8 cellular contexts compared by ENCODE assay signal in the genomic region with DNA sequence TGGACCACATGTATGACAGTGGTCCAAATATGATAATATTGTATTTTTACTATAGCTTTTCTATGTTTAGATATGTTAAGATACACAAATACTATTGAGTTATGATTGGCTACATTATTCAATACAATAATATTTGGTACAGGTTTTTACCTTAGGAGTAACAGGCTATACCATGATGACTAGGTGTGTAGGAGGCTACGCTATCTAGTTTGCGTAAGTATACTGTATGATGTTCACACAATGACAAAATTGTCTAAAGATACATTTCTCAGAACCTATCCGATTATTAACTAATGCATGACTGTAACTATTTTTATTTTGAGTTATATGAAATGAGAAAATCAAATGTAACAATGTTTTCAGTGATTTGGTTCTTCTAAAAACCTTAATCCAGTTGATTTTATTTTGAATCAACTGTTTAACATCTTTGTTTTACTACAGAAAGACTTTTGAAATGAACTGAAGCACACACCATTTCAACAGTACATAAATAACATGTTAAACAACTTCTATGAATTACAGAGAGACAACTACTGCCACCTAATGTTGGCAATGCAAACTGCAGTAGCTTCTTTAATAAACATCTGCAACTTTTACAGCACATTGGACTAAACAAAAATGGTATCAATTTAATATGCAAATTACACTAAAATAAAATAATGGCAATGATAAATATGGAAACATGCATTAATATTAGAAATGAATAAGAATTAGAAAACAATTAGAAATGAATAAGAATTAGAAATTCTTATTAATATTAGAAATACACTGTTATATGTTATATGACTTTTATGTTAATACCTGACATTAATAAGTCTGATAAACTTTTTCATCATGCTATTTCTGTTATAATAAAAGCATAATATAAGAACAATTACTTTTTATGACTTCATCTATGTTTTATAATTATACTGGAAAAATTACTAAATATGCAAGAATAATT.
A peak's percentile ranks its signal among the peaks of the same experiment; 100 is the strongest.
DNase-seq lines count a peak whose midpoint lies in the region; ATAC-seq, FAIRE-seq and TF ChIP-seq lines count a peak whose summit lies in the region.

No MANE protein-coding gene starts in this region.

- CTCF ChIA-PET in HepG2 (lab: Yijun Ruan, JAX; ENCODE audit: low intra/inter-chr PET ratio, low total read pairs) = interaction anchor here (1.1 kb wide), 1 partner anchor 50 kb away, joined by 4 read pairs; no protein-coding TSS in a partner anchor

- intact Hi-C loops in HepG2 (cut with micrococcal nuclease; ENCODE audit: unreplicated experiment) (loop anchor here (1.0 kb wide), 2 partner anchors 50 to 452 kb away; no protein-coding TSS in a partner anchor), tibial artery (cut with DNase I; ENCODE audit: low total_unique reads) (loop anchor here (10.0 kb wide), 2 partner anchors 50 to 460 kb away; no protein-coding TSS in a partner anchor)

- POLR2A ChIA-PET in HepG2 (lab: Yijun Ruan, JAX) = no interaction called here

- H4K20me1 ChIP-seq in OCI-LY1 (ENCODE audit: insufficient read depth, low read length) (no peaks in the 10 kb centered on the region), HepG2 (ENCODE audit: insufficient read depth, low read length) (no peaks in the 10 kb centered on the region)

- no peak overlapping the region for H3K4me3 Mint-ChIP-seq in brain

- H3K4me1 Mint-ChIP-seq in brain = no peaks in the 10 kb centered on the region

- peak; percentile 72 for FAIRE-seq in HepG2 (lab: Jason Lieb, UNC)

- H3K9me3 ChIP-seq in OCI-LY1 (ENCODE audit: low read length) (no peaks in the 10 kb centered on the region), HepG2 (ENCODE audit: low read length) (no peaks in the 10 kb centered on the region), tibial artery (no peaks in the 10 kb centered on the region)

- ATAC-seq in GM18870 (IDR thresholded peaks at IDR 0.05; ENCODE audit: unreplicated experiment) (peak; percentile 81), HepG2 (peak; percentile 23; the same call in 1 of the 3 replicates), HG03025 (IDR thresholded peaks at IDR 0.05; ENCODE audit: low FRiP score, unreplicated experiment) (no peak)

- H3K27ac ChIP-seq in OCI-LY1 (ENCODE audit: low read depth, low read length, poor library complexity, severe bottlenecking) = no peak overlapping the region
- H3K27ac ChIP-seq in HepG2 (ENCODE audit: extremely low read length, insufficient read depth, low read length) = no peak overlapping the region
- no peak overlapping the region for H3K27ac ChIP-seq in tibial artery

- H3K36me3 Mint-ChIP-seq in brain = no peaks in the 10 kb centered on the region

- in situ Hi-C loops in HepG2 (cut with HindIII; ENCODE audit: extremely low pct_ligation_motif_present, low pct_unique_long_range_greater_than_20kb) = no loop called here

- DNase-seq in DMS 273 treated with DMSO at 0.1 percent for 48 hours (lab: John Stamatoyannopoulos, UW) = peak; percentile 5
- DNase-seq in HS-27A (ENCODE audit: low read depth) = peak; percentile 33
- peak; percentile 33 for DNase-seq in HepG2 (ENCODE audit: low spot score)
- DNase-seq in tibial artery = peak in 1 of 2 donors; percentile 58

- no peak overlapping the region for H3K27ac Mint-ChIP-seq in brain

- WGBS in HepG2 (ENCODE audit: low lambda C conversion rate) = 32% methylated on average over 3 of the region's 3 CpGs

- no peak overlapping the region for H3K4me3 ChIP-seq in OCI-LY1 (ENCODE audit: low read depth, low read length, poor library complexity, severe bottlenecking)
- no peak overlapping the region for H3K4me3 ChIP-seq in HepG2 (replicated peaks in 1 of 3; ENCODE audit: insufficient read depth in 1 of 3, low read depth in 2 of 3, low read length in 3 of 3)
- H3K4me3 ChIP-seq in tibial artery = no peak overlapping the region

- TF ChIP-seq CTCF in OCI-LY1 (IDR thresholded peaks at IDR 0.05; ENCODE audit: low read length) = peak; percentile 94
- peak; percentile 68 to 83 for TF ChIP-seq CTCF in brain (conservative IDR thresholded peaks at IDR 0.05)
- peak; percentile 68 for TF ChIP-seq CTCF in HepG2 (CRISPR knock-in tag; IDR thresholded peaks at IDR 0.05)
- TF ChIP-seq CTCF in tibial artery (IDR thresholded peaks at IDR 0.05) = peak; percentile 83 to 86

- peaks cover 0 to 6% (median 0%) of the 10 kb centered on the region in 5 experiments for H3K9me3 Mint-ChIP-seq in brain

- no peaks in the 10 kb centered on the region for H3K9me2 ChIP-seq in OCI-LY1 (ENCODE audit: low read depth, low read length)

- no peaks in the 10 kb centered on the region for H3K27me3 Mint-ChIP-seq in brain

- H3K9ac ChIP-seq in OCI-LY1 (ENCODE audit: low read length) (no peak overlapping the region), HepG2 (ENCODE audit: insufficient read depth, low read depth, low read length) (no peak overlapping the region)

- no TSS peak for BruUV-seq in HepG2 (replicated peaks; lab: Mats Ljungman, UMichigan)

- H3F3A ChIP-seq in OCI-LY1 (ENCODE audit: insufficient read depth, low read length) = no peaks in the 10 kb centered on the region

- H2AFZ ChIP-seq in OCI-LY1 (ENCODE audit: low read length) (no peak overlapping the region), HepG2 (ENCODE audit: low read length) (no peak overlapping the region)

- no peak overlapping the region for H3K4me2 ChIP-seq in OCI-LY1 (ENCODE audit: low read length)
- no peak overlapping the region for H3K4me2 ChIP-seq in HepG2 (ENCODE audit: low read depth, low read length)

- TF ChIP-seq RAD21 in HepG2 (CRISPR knock-in tag; IDR thresholded peaks at IDR 0.05) = 0 out of 2 replicates have a peak, but pooled peaks have one; percentile 14

- no peak for TF ChIP-seq POLR2A in HepG2 (IDR thresholded peaks at IDR 0.05; ENCODE audit: insufficient read depth in 1 of 2, low read depth in 2 of 2, low read length in 2 of 2)

- H3K36me3 ChIP-seq in OCI-LY1 (ENCODE audit: insufficient read depth, low read length) = no peaks in the 10 kb centered on the region
- H3K36me3 ChIP-seq in HepG2 (replicated peaks in 1 of 2; ENCODE audit: control insufficient read depth in 1 of 2, insufficient read depth in 2 of 2, low read length in 2 of 2) = no peaks in the 10 kb centered on the region
- H3K36me3 ChIP-seq in tibial artery = no peaks in the 10 kb centered on the region

- TF ChIP-seq EP300 in HepG2 (IDR thresholded peaks at IDR 0.05; ENCODE audit: low read depth in 2 of 2, low read length in 2 of 2) = no peak
- no peak for TF ChIP-seq EP300 in HepG2 (CRISPR knock-in tag; IDR thresholded peaks at IDR 0.05; ENCODE audit: borderline replicate concordance)

- H3K4me1 ChIP-seq in OCI-LY1 (ENCODE audit: insufficient read depth, low read length, severe bottlenecking) (no peaks in the 10 kb centered on the region), HepG2 (ENCODE audit: insufficient read depth, low read length) (no peaks in the 10 kb centered on the region), tibial artery (peaks cover 0 to 4% (median 0%) of the 10 kb centered on the region in 4 donors)

- H3K79me2 ChIP-seq in OCI-LY1 (ENCODE audit: insufficient read depth, low read length) (no peaks in the 10 kb centered on the region), HepG2 (ENCODE audit: insufficient read depth, low read length) (no peaks in the 10 kb centered on the region)

- no peaks in the 10 kb centered on the region for H3K27me3 ChIP-seq in OCI-LY1 (ENCODE audit: insufficient read depth, low read length)
- no peaks in the 10 kb centered on the region for H3K27me3 ChIP-seq in HepG2 (ENCODE audit: control insufficient read depth in 1 of 2, insufficient read depth in 2 of 2, low read length in 2 of 2)
- no peaks in the 10 kb centered on the region for H3K27me3 ChIP-seq in tibial artery

TF ChIP-seq in HepG2, 621 proteins besides CTCF, POLR2A, EP300 and RAD21:
- TF ChIP-seq SMC3 (IDR thresholded peaks at IDR 0.05; ENCODE audit: low read length) = peak; percentile 19; the same call in 1 of the 2 replicates
- TF ChIP-seq, protein P1, sequence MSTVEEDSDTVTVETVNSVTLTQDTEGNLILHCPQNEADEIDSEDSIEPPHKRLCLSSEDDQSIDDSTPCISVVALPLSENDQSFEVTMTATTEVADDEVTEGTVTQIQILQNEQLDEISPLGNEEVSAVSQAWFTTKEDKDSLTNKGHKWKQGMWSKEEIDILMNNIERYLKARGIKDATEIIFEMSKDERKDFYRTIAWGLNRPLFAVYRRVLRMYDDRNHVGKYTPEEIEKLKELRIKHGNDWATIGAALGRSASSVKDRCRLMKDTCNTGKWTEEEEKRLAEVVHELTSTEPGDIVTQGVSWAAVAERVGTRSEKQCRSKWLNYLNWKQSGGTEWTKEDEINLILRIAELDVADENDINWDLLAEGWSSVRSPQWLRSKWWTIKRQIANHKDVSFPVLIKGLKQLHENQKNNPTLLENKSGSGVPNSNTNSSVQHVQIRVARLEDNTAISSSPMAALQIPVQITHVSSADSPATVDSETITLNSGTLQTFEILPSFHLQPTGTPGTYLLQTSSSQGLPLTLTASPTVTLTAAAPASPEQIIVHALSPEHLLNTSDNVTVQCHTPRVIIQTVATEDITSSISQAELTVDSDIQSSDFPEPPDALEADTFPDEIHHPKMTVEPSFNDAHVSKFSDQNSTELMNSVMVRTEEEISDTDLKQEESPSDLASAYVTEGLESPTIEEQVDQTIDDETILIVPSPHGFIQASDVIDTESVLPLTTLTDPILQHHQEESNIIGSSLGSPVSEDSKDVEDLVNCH (CRISPR knock-in tag; IDR thresholded peaks at IDR 0.05) = no peak
- no peak for TF ChIP-seq ZFP36L1 (CRISPR knock-in tag; IDR thresholded peaks at IDR 0.05)
- TF ChIP-seq STAG1 (CRISPR knock-in tag; IDR thresholded peaks at IDR 0.05) = peak; percentile 60
